In genomic region chr4:102518703-102519131, GRCh38 we compare ENCODE assay signal across 12 cellular contexts. TPM values are rescaled to one million over a fixed set of nuclear protein-coding genes. Genes with fewer than 3 reads are reported as not detected.
DNase-seq lines count a peak whose midpoint lies in the region; ATAC-seq and TF ChIP-seq lines count a peak whose summit lies in the region.
"Had no signal": no experiment of that assay in that cellular context is flagged by ENCODE, and none has a peak within 500 bp of the region (broad histone marks: within the 10 kb centered on the region; RNA-seq: fewer than 3 reads in every experiment).

No MANE protein-coding gene starts in this region.

- no peaks in the 10 kb centered on the region for H3K9me3 ChIP-seq in neutrophil

- TF ChIP-seq POLR2A in lower leg skin (IDR thresholded peaks at IDR 0.05): no peak

- TF ChIP-seq CTCF in dorsolateral prefrontal cortex (IDR thresholded peaks at IDR 0.05 in 54 of 56, conservative IDR thresholded peaks at IDR 0.05 in 2 of 56; ENCODE audit: low read depth in 1 of 56, partially characterized antibody in 56 of 56) (no peak), neutrophil (IDR thresholded peaks at IDR 0.05) (no peak), lower leg skin (IDR thresholded peaks at IDR 0.05) (no peak)

- H3K27ac ChIP-seq in dorsolateral prefrontal cortex (peak overlapping the region in 44 of 59 donors; percentile 0 to 76 (median 45)), neutrophil (peak overlapping the region; percentile 35)

- no peak for ATAC-seq in GM21737 (IDR thresholded peaks at IDR 0.05; ENCODE audit: unreplicated experiment)

- H3K4me3 ChIP-seq in dorsolateral prefrontal cortex (no peak overlapping the region), neutrophil (ENCODE audit: low read depth in 1 of 2, low read length in 1 of 2) (no peak overlapping the region), lower leg skin (ENCODE audit: low read depth, poor library complexity, severe bottlenecking) (no peak overlapping the region)

- no peaks in the 10 kb centered on the region for H3K36me3 ChIP-seq in neutrophil

- WGBS in lower leg skin, 2 donors: 44 to 61% methylated on average over 2 of the region's 2 CpGs

- H3K27me3 ChIP-seq in dorsolateral prefrontal cortex (no peaks in the 10 kb centered on the region), neutrophil (no peaks in the 10 kb centered on the region)

- peaks cover 0 to 9% of the 10 kb centered on the region in 2 experiments for H3K4me1 ChIP-seq in neutrophil (ENCODE audit: control insufficient read depth in 1 of 2, insufficient read depth in 1 of 2, low read depth in 1 of 2, low read length in 1 of 2)

- DNase-seq in activated CD4-positive, alpha-beta T cell treated with anti-CD3 and anti-CD28 coated beads, Interleukin-2, amount 50 U/mL, for 1 hour: peak; percentile 22
- no peak for DNase-seq in activated CD4-positive, alpha-beta T cell treated with anti-CD3 and anti-CD28 coated beads, Interleukin-2, amount 50 U/mL, for 48 hours
- DNase-seq in T-helper 2 cell (peak in 3 of 5 experiments; percentile 17 to 78 (median 58)), dorsolateral prefrontal cortex (no peak), NCI-H146 (lab: John Stamatoyannopoulos, UW) (no peak), lower leg skin (ENCODE audit: low spot score in 2 of 2) (no peak)
- DNase-seq: GDM1; NCI-H2029; NK-92 treated with Interleukin-12 subunit alpha and Interleukin-12 subunit beta, amount 100 ng/mL, for 24 hours; T1000 had no signal

- intact Hi-C loops in dorsolateral prefrontal cortex (cut with DNase I): no loop called here
- intact Hi-C loops in lower leg skin (cut with DNase I; ENCODE audit: low total_unique reads): no loop called here

RNA-seq across cellular contexts. Expression of gene NFKB1, which starts 17.6 kb away (rescaled TPM):
- total RNA-seq in dorsolateral prefrontal cortex: 10 to 100 TPM; 13.0 to 36.6 (median 23.5) TPM
- 10 to 100 TPM; 37.9 to 45.5 (median 43.4) TPM for total RNA-seq in lower leg skin

Comparison
In these comparisons a context has a peak if more than half of its experiments do, and no peak if none do; other contexts are left out.
1. DNase-seq: peak in activated CD4-positive, alpha-beta T cell treated with anti-CD3 and anti-CD28 coated beads, Interleukin-2, amount 50 U/mL, for 1 hour (single experiment) and T-helper 2 cell (3 of 5); none in activated CD4-positive, alpha-beta T cell treated with anti-CD3 and anti-CD28 coated beads, Interleukin-2, amount 50 U/mL, for 48 hours (0 of 2), dorsolateral prefrontal cortex (0 of 10), NCI-H146 (single experiment) and lower leg skin (0 of 2).